In genomic region chr3:125128861-125129501, GRCh38 we compare ENCODE assay signal across 1 cellular context.
TF ChIP-seq lines count a peak whose summit lies in the region.

No MANE protein-coding gene starts in this region.

TF ChIP-seq in SK-N-SH, 30 proteins besides CTCF, POLR2A, EP300 and RAD21 (continued from another document):
- TF ChIP-seq ZBTB33 (IDR thresholded peaks at IDR 0.05; ENCODE audit: borderline replicate concordance, low read depth) (no peak), CHD2 (IDR thresholded peaks at IDR 0.05; ENCODE audit: low read length, partially characterized antibody) (no peak), GABPA (IDR thresholded peaks at IDR 0.05; ENCODE audit: low read depth) (no peak), FOSL2 (IDR thresholded peaks at IDR 0.05; ENCODE audit: borderline replicate concordance, low read depth) (no peak), USF1 (IDR thresholded peaks at IDR 0.05; ENCODE audit: borderline replicate concordance, low read depth) (no peak), YY1 (IDR thresholded peaks at IDR 0.05; ENCODE audit: low read depth) (no peak), FOXM1 (IDR thresholded peaks at IDR 0.05; ENCODE audit: low read depth) (peak; percentile 18; the same call in 1 of the 2 replicates), IRF3 (IDR thresholded peaks at IDR 0.05; ENCODE audit: low read depth, low read length) (no peak), RCOR1 (IDR thresholded peaks at IDR 0.05; ENCODE audit: low read length) (no peak), MAX (IDR thresholded peaks at IDR 0.05; ENCODE audit: low read depth) (peak; percentile 64), EZH2phosphoT487 (IDR thresholded peaks at IDR 0.05; ENCODE audit: borderline replicate concordance, low read depth) (no peak), MXI1 (IDR thresholded peaks at IDR 0.05; ENCODE audit: low read depth, low read length) (no peak), SMC3 (IDR thresholded peaks at IDR 0.05; ENCODE audit: low read depth, low read length) (no peak), ELF1 (IDR thresholded peaks at IDR 0.05) (no peak)
